ENCODE assay signal across 8 cellular contexts in genomic region chr22:38793721-38794466, GRCh38. TPM values are rescaled to one million over a fixed set of nuclear protein-coding genes. Genes with fewer than 3 reads are reported as not detected.
DNase-seq lines count a peak whose midpoint lies in the region; ATAC-seq and TF ChIP-seq lines count a peak whose summit lies in the region.

TSS of gene DNAL4 (minus strand) at chr22:38794143. CDS start at chr22:38782731, 11,412 bp downstream.

- TF ChIP-seq EP300 in esophagus muscularis mucosa (IDR thresholded peaks at IDR 0.05): no peak

- under 1% methylated on average over 20 of the region's 47 CpGs for WGBS in esophagus muscularis mucosa

- H3K9me3 ChIP-seq in KOPT-K1 (ENCODE audit: insufficient read depth, low read length, poor library complexity, severe bottlenecking) (peaks cover 1% of the 10 kb centered on the region), Peyer's patch (no peaks in the 10 kb centered on the region), esophagus muscularis mucosa (no peaks in the 10 kb centered on the region), muscle layer of colon (ENCODE audit: low read length) (no peaks in the 10 kb centered on the region)

- TF ChIP-seq POLR2A in Peyer's patch (IDR thresholded peaks at IDR 0.05): peak in 1 of 2 donors; percentile 8
- TF ChIP-seq POLR2A in esophagus muscularis mucosa (IDR thresholded peaks at IDR 0.05; ENCODE audit: low read depth): peak; percentile 51

- intact Hi-C loops in esophagus muscularis mucosa (cut with DNase I): no loop called here

- H3K27ac ChIP-seq in KOPT-K1 (ENCODE audit: low read depth, low read length, poor library complexity, severe bottlenecking): peak within 1 kb of the TSS; percentile 36
- H3K27ac ChIP-seq in Peyer's patch: peak within 1 kb of the TSS; percentile 75 to 86 (median 78)
- peak within 1 kb of the TSS; percentile 84 to 91 (median 86) for H3K27ac ChIP-seq in esophagus muscularis mucosa (replicated peaks in 1 of 4)
- peak within 1 kb of the TSS; percentile 73 for H3K27ac ChIP-seq in muscle layer of colon (ENCODE audit: low read depth, low read length)

- H3K9ac ChIP-seq in muscle layer of colon (ENCODE audit: low read length): peak within 1 kb of the TSS; percentile 78

- H3K4me3 ChIP-seq in Peyer's patch (peak within 1 kb of the TSS; percentile 80 to 91 (median 88)), esophagus muscularis mucosa (peak within 1 kb of the TSS; percentile 73 to 95 (median 89)), muscle layer of colon (ENCODE audit: low read depth in 1 of 2, low read length in 2 of 2) (peak within 1 kb of the TSS; percentile 88 to 94)

- no peaks in the 10 kb centered on the region for H3K27me3 ChIP-seq in Peyer's patch
- H3K27me3 ChIP-seq in esophagus muscularis mucosa: no peaks in the 10 kb centered on the region
- no peaks in the 10 kb centered on the region for H3K27me3 ChIP-seq in muscle layer of colon (ENCODE audit: control insufficient read depth in 1 of 2, insufficient read depth in 2 of 2, low read length in 2 of 2)

- H3K36me3 ChIP-seq in KOPT-K1 (ENCODE audit: insufficient read depth, low read length) (no peaks in the 10 kb centered on the region), Peyer's patch (peaks cover 0 to 10% (median 0%) of the 10 kb centered on the region in 3 donors), esophagus muscularis mucosa (peaks cover 0 to 15% (median 10%) of the 10 kb centered on the region in 4 donors), muscle layer of colon (ENCODE audit: insufficient read depth, low read length) (peaks cover 12% of the 10 kb centered on the region)

- ATAC-seq in GM21825 (IDR thresholded peaks at IDR 0.05; ENCODE audit: unreplicated experiment): peak; percentile 94

- peak; percentile 72 for DNase-seq in DMS79 (lab: John Stamatoyannopoulos, UW)
- DNase-seq in Peyer's patch: peak; percentile 88 to 99 (median 97)
- peak; percentile 81 for DNase-seq in activated T-helper 1 cell treated with Interleukin-2 at 50 U/mL for 16 hours (ENCODE audit: low read depth)
- peak; percentile 99 for DNase-seq in esophagus muscularis mucosa (ENCODE audit: extremely low spot score)
- DNase-seq in stimulated activated CD8-positive, alpha-beta memory T cell treated with anti-CD3 and anti-CD28 coated beads, Interleukin-7, amount 100 ng/mL, for 1 hour (ENCODE audit: low read depth in 2 of 2): peak; percentile 75 to 82

- TF ChIP-seq CTCF in Peyer's patch (IDR thresholded peaks at IDR 0.05): no peak
- TF ChIP-seq CTCF in esophagus muscularis mucosa (IDR thresholded peaks at IDR 0.05): no peak

- H3K4me1 ChIP-seq in Peyer's patch (peaks cover 0 to 12% (median 3%) of the 10 kb centered on the region in 4 donors), esophagus muscularis mucosa (peaks cover 20 to 25% (median 21%) of the 10 kb centered on the region in 4 donors), muscle layer of colon (ENCODE audit: insufficient read depth, low read length) (peaks cover 19% of the 10 kb centered on the region)

RNA-seq across cellular contexts. Expression of gene DNAL4, which starts in this region (rescaled TPM):
- total RNA-seq in Peyer's patch: 10 to 100 TPM in 3 of 4 donors, not detected in 1; 15.2 to 21.6 (median 16.2) TPM
- total RNA-seq in esophagus muscularis mucosa: 10 to 100 TPM in 3 of 4 donors, 1 to 10 TPM in 1; 9.3 to 15.2 (median 12.8) TPM

Comparison
In these comparisons a context has a peak if more than half of its experiments do, and no peak if none do; other contexts are left out.
1. Peak in every context shown above with its lines: DNase-seq, ATAC-seq, H3K4me3 ChIP-seq and H3K27ac ChIP-seq.
2. H3K27ac ChIP-seq: peak in every context shown above with its lines; median percentile 86 in esophagus muscularis mucosa; 78 in Peyer's patch; 73 in muscle layer of colon; 36 in KOPT-K1.